ENCODE assay signal across 1 cellular context in genomic region chr1:67685067-67685557, GRCh38.
TF ChIP-seq lines count a peak whose summit lies in the region.

Gene GADD45A (plus strand): TSS chr1:67685201. CDS start chr1:67685495, 294 bp downstream.

TF ChIP-seq in HepG2, 621 proteins besides CTCF, POLR2A, EP300 and RAD21 (continued from another document and continues in another):
- TF ChIP-seq, protein P1, sequence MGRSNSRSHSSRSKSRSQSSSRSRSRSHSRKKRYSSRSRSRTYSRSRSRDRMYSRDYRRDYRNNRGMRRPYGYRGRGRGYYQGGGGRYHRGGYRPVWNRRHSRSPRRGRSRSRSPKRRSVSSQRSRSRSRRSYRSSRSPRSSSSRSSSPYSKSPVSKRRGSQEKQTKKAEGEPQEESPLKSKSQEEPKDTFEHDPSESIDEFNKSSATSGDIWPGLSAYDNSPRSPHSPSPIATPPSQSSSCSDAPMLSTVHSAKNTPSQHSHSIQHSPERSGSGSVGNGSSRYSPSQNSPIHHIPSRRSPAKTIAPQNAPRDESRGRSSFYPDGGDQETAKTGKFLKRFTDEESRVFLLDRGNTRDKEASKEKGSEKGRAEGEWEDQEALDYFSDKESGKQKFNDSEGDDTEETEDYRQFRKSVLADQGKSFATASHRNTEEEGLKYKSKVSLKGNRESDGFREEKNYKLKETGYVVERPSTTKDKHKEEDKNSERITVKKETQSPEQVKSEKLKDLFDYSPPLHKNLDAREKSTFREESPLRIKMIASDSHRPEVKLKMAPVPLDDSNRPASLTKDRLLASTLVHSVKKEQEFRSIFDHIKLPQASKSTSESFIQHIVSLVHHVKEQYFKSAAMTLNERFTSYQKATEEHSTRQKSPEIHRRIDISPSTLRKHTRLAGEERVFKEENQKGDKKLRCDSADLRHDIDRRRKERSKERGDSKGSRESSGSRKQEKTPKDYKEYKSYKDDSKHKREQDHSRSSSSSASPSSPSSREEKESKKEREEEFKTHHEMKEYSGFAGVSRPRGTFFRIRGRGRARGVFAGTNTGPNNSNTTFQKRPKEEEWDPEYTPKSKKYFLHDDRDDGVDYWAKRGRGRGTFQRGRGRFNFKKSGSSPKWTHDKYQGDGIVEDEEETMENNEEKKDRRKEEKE (IDR thresholded peaks at IDR 0.05): no peak
- TF ChIP-seq KLF9 (CRISPR knock-in tag; IDR thresholded peaks at IDR 0.05; ENCODE audit: low read depth) (0 out of 2 replicates have a peak, but pooled peaks have one; percentile 41), ELF1 (CRISPR knock-in tag; IDR thresholded peaks at IDR 0.05) (0 out of 2 replicates have a peak, but pooled peaks have one; percentile 19), FOXA3 (CRISPR knock-in tag; IDR thresholded peaks at IDR 0.05) (peak; percentile 61), ZNF3 (CRISPR knock-in tag; IDR thresholded peaks at IDR 0.05) (no peak; the same call in 1 of the 2 replicates), DMTF1 (CRISPR knock-in tag; IDR thresholded peaks at IDR 0.05) (no peak), ZNF558 (CRISPR knock-in tag; IDR thresholded peaks at IDR 0.05; ENCODE audit: borderline replicate concordance) (0 out of 2 replicates have a peak, but pooled peaks have one; percentile 3), ZNF615 (CRISPR knock-in tag; IDR thresholded peaks at IDR 0.05; ENCODE audit: borderline replicate concordance) (peak; percentile 88), ZFP36L1 (CRISPR knock-in tag; IDR thresholded peaks at IDR 0.05) (peak; percentile 85), MAFK (conservative IDR thresholded peaks at IDR 0.05 in 1 of 2, IDR thresholded peaks at IDR 0.05 in 1 of 2; ENCODE audit: low read length in 2 of 2) (no peak), MAFF (IDR thresholded peaks at IDR 0.05; ENCODE audit: low read depth, low read length) (peak; percentile 7; the same call in 1 of the 2 replicates), ZNF747 (CRISPR knock-in tag; IDR thresholded peaks at IDR 0.05; ENCODE audit: borderline replicate concordance) (no peak), ZNF451 (CRISPR knock-in tag; IDR thresholded peaks at IDR 0.05) (peak; percentile 84; the same call in 1 of the 2 replicates), KMT2B (CRISPR knock-in tag; IDR thresholded peaks at IDR 0.05) (peak; percentile 72), SP140L (CRISPR knock-in tag; IDR thresholded peaks at IDR 0.05; ENCODE audit: borderline replicate concordance) (no peak; the same call in 1 of the 2 replicates), MED8 (CRISPR knock-in tag; IDR thresholded peaks at IDR 0.05; ENCODE audit: insufficient replicate concordance) (peak; percentile 61), ZNF30 (CRISPR knock-in tag; IDR thresholded peaks at IDR 0.05) (no peak), MTERF4 (CRISPR knock-in tag; IDR thresholded peaks at IDR 0.05) (peak; percentile 70), ZNF660 (CRISPR knock-in tag; IDR thresholded peaks at IDR 0.05; ENCODE audit: borderline replicate concordance, low read depth) (no peak), ZSCAN25 (CRISPR knock-in tag; IDR thresholded peaks at IDR 0.05) (0 out of 2 replicates have a peak, but pooled peaks have one; percentile 61), FUBP1 (CRISPR knock-in tag; IDR thresholded peaks at IDR 0.05; ENCODE audit: borderline replicate concordance) (no peak), ZNF782 (CRISPR knock-in tag; IDR thresholded peaks at IDR 0.05; ENCODE audit: borderline replicate concordance) (no peak), HNRNPL (IDR thresholded peaks at IDR 0.05; ENCODE audit: low read depth, low read length) (peak; percentile 66; the same call in 1 of the 2 replicates), HES4 (CRISPR knock-in tag; IDR thresholded peaks at IDR 0.05; ENCODE audit: borderline replicate concordance) (peak; percentile 89; the same call in 1 of the 2 replicates), ZNF138 (CRISPR knock-in tag; IDR thresholded peaks at IDR 0.05; ENCODE audit: low read depth) (peak; percentile 21; the same call in 1 of the 2 replicates), JARID2 (CRISPR knock-in tag; IDR thresholded peaks at IDR 0.05; ENCODE audit: insufficient replicate concordance) (peak; percentile 42), MTF2 (CRISPR knock-in tag; IDR thresholded peaks at IDR 0.05; ENCODE audit: borderline replicate concordance) (peak; percentile 22; the same call in 1 of the 2 replicates), KAT2B (IDR thresholded peaks at IDR 0.05; ENCODE audit: borderline replicate concordance, low read depth, low read length) (no peak), SMAD3 (CRISPR knock-in tag; IDR thresholded peaks at IDR 0.05) (no peak), HDAC1 (CRISPR knock-in tag; IDR thresholded peaks at IDR 0.05) (peak; percentile 64; the same call in 1 of the 2 replicates), THYN1 (CRISPR knock-in tag; IDR thresholded peaks at IDR 0.05; ENCODE audit: borderline replicate concordance, low read depth) (0 out of 2 replicates have a peak, but pooled peaks have one; percentile 64), ZEB1 (IDR thresholded peaks at IDR 0.05; ENCODE audit: insufficient replicate concordance, low read depth) (no peak), ZNF574 (CRISPR knock-in tag; IDR thresholded peaks at IDR 0.05) (peak; percentile 80), RXRA (CRISPR knock-in tag; IDR thresholded peaks at IDR 0.05) (peak; percentile 63; the same call in 1 of the 2 replicates), GATA4 (IDR thresholded peaks at IDR 0.05; ENCODE audit: borderline replicate concordance, low read depth) (peak; percentile 94), ZNF343 (CRISPR knock-in tag; IDR thresholded peaks at IDR 0.05) (no peak)
- TF ChIP-seq, protein P2, sequence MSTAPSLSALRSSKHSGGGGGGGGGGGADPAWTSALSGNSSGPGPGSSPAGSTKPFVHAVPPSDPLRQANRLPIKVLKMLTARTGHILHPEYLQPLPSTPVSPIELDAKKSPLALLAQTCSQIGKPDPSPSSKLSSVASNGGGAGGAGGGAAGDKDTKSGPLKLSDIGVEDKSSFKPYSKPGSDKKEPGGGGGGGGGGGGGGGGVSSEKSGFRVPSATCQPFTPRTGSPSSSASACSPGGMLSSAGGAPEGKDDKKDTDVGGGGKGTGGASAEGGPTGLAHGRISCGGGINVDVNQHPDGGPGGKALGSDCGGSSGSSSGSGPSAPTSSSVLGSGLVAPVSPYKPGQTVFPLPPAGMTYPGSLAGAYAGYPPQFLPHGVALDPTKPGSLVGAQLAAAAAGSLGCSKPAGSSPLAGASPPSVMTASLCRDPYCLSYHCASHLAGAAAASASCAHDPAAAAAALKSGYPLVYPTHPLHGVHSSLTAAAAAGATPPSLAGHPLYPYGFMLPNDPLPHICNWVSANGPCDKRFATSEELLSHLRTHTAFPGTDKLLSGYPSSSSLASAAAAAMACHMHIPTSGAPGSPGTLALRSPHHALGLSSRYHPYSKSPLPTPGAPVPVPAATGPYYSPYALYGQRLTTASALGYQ (CRISPR knock-in tag; IDR thresholded peaks at IDR 0.05): peak; percentile 68; the same call in 1 of the 2 replicates
- TF ChIP-seq, protein P3, sequence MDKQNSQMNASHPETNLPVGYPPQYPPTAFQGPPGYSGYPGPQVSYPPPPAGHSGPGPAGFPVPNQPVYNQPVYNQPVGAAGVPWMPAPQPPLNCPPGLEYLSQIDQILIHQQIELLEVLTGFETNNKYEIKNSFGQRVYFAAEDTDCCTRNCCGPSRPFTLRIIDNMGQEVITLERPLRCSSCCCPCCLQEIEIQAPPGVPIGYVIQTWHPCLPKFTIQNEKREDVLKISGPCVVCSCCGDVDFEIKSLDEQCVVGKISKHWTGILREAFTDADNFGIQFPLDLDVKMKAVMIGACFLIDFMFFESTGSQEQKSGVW (CRISPR knock-in tag; IDR thresholded peaks at IDR 0.05; ENCODE audit: borderline replicate concordance): no peak
- TF ChIP-seq, protein P4, sequence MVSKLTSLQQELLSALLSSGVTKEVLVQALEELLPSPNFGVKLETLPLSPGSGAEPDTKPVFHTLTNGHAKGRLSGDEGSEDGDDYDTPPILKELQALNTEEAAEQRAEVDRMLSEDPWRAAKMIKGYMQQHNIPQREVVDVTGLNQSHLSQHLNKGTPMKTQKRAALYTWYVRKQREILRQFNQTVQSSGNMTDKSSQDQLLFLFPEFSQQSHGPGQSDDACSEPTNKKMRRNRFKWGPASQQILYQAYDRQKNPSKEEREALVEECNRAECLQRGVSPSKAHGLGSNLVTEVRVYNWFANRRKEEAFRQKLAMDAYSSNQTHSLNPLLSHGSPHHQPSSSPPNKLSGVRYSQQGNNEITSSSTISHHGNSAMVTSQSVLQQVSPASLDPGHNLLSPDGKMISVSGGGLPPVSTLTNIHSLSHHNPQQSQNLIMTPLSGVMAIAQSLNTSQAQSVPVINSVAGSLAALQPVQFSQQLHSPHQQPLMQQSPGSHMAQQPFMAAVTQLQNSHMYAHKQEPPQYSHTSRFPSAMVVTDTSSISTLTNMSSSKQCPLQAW (CRISPR knock-in tag; IDR thresholded peaks at IDR 0.05): peak; percentile 93; the same call in 1 of the 2 replicates
- TF ChIP-seq, protein P5, sequence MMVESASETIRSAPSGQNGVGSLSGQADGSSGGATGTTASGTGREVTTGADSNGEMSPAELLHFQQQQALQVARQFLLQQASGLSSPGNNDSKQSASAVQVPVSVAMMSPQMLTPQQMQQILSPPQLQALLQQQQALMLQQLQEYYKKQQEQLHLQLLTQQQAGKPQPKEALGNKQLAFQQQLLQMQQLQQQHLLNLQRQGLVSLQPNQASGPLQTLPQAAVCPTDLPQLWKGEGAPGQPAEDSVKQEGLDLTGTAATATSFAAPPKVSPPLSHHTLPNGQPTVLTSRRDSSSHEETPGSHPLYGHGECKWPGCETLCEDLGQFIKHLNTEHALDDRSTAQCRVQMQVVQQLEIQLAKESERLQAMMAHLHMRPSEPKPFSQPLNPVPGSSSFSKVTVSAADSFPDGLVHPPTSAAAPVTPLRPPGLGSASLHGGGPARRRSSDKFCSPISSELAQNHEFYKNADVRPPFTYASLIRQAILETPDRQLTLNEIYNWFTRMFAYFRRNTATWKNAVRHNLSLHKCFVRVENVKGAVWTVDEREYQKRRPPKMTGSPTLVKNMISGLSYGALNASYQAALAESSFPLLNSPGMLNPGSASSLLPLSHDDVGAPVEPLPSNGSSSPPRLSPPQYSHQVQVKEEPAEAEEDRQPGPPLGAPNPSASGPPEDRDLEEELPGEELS (CRISPR knock-in tag; IDR thresholded peaks at IDR 0.05): peak; percentile 61; the same call in 1 of the 2 replicates
- TF ChIP-seq, protein P6, sequence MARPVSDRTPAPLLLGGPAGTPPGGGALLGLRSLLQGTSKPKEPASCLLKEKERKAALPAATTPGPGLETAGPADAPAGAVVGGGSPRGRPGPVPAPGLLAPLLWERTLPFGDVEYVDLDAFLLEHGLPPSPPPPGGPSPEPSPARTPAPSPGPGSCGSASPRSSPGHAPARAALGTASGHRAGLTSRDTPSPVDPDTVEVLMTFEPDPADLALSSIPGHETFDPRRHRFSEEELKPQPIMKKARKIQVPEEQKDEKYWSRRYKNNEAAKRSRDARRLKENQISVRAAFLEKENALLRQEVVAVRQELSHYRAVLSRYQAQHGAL (CRISPR knock-in tag; IDR thresholded peaks at IDR 0.05; ENCODE audit: not compliant biosample characterization): peak; percentile 63
